ENCODE assay signal across 17 cellular contexts in genomic region chr11:129620705-129621104, GRCh38.
DNase-seq lines count a peak whose midpoint lies in the region; ATAC-seq and TF ChIP-seq lines count a peak whose summit lies in the region.
"Had no signal": no experiment of that assay in that cellular context is flagged by ENCODE, and none has a peak within 500 bp of the region (broad histone marks: within the 10 kb centered on the region; RNA-seq: fewer than 3 reads in every experiment).

No MANE protein-coding gene starts in this region.

- TF ChIP-seq CTCF in RWPE1 (conservative IDR thresholded peaks at IDR 0.05; ENCODE audit: low read depth) (no peak), foreskin keratinocyte (conservative IDR thresholded peaks at IDR 0.05) (no peak)

- ATAC-seq in foreskin keratinocyte (peak; percentile 54), HG02973 (IDR thresholded peaks at IDR 0.05; ENCODE audit: unreplicated experiment) (no peak)
- ATAC-seq: GM12878; heart left ventricle; stimulated activated memory B cell treated with anti-CD40 and anti-IgM and Interleukin-4, amounts not matched to agents 10 μg/mL and 1 μg/mL and 100 μg/mL, for 72 hours had no signal

- peak overlapping the region; percentile 64 for H3K27ac ChIP-seq in RWPE1
- H3K27ac ChIP-seq in foreskin keratinocyte, result no peak overlapping the region
- H3K27ac ChIP-seq: heart left ventricle, tibial artery had no signal

- in situ Hi-C loops in G401 (cut with HindIII; ENCODE audit: low sequenced_read_pairs), result no loop called here

- DNase-seq in HCEC 1CT, result peak; percentile 33
- DNase-seq in NCI-H1092 treated with DMSO at 0.1 percent for 48 hours (lab: John Stamatoyannopoulos, UW), result peak; percentile 75
- DNase-seq in RWPE1 (ENCODE audit: low spot score), result peak; percentile 57
- peak; percentile 45 to 64 for DNase-seq in foreskin keratinocyte
- DNase-seq in globus pallidus (ENCODE audit: low spot score), result no peak
- DNase-seq in G401 (ENCODE audit: low spot score), result no peak
- no peak for DNase-seq in AG08395 (ENCODE audit: low spot score)
- DNase-seq: activated CD4-positive, alpha-beta T cell treated with anti-CD3 and anti-CD28 coated beads for 48 hours; activated naive CD4-positive, alpha-beta T cell treated with anti-CD3 and anti-CD28 coated beads, Interleukin-2, amount 50 U/mL, for 16 hours; activated T-cell treated with anti-CD3 and anti-CD28 coated beads for 4 hours; dermis blood vessel endothelial cell; heart left ventricle; NCI-H1436; tibial artery had no signal

- H3K27me3 ChIP-seq in foreskin keratinocyte, result no peaks in the 10 kb centered on the region
- H3K27me3 ChIP-seq: tibial artery had no signal

- CTCF ChIA-PET in RWPE1 (lab: Yijun Ruan, JAX), result no interaction called here

- peaks cover 1% of the 10 kb centered on the region for H3K4me1 ChIP-seq in foreskin keratinocyte
- H3K4me1 ChIP-seq: heart left ventricle, tibial artery had no signal

- POLR2A ChIA-PET in RWPE1 (lab: Yijun Ruan, JAX; ENCODE audit: low non-redundant PET), result no interaction called here

Comparison
In these comparisons a context has a peak if more than half of its experiments do, and no peak if none do; other contexts are left out.
1. DNase-seq: peak in HCEC 1CT (single experiment), NCI-H1092 treated with DMSO at 0.1 percent for 48 hours (single experiment), RWPE1 (single experiment) and foreskin keratinocyte (2 of 2); none in globus pallidus (single experiment), G401 (single experiment) and AG08395 (single experiment).